ENCODE assay signal across 9 cellular contexts in the genomic region with DNA sequence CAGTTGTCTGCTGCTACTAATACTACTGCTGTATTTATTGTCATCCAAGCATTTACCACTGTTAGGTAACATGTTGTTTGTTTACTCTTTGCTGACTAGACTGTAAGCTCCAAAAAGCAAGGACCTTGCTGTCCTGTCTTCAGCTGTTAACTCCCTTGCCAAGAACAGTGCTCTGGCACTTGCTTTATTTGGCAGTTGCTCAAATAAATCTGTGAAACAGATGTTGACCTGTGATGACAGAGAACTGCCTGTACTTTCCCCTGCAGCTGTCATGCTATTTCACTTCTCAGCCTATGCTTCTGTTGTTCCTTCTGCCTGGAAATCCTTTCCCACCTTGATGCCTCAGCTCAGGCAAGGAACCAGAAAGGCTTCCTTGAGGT.
A peak's percentile ranks its signal among the peaks of the same experiment; 100 is the strongest.
DNase-seq lines count a peak whose midpoint lies in the region; ATAC-seq and TF ChIP-seq lines count a peak whose summit lies in the region.
"Had no signal": no experiment of that assay in that cellular context is flagged by ENCODE, and none has a peak within 500 bp of the region (broad histone marks: within the 10 kb centered on the region; RNA-seq: fewer than 3 reads in every experiment).

No MANE protein-coding gene starts in this region.

- H3K36me3 ChIP-seq in right atrium auricular region, result no peaks in the 10 kb centered on the region
- peaks cover 6% of the 10 kb centered on the region for H3K36me3 ChIP-seq in endodermal cell (ENCODE audit: control insufficient read depth, insufficient read depth, low read length)

- no peaks in the 10 kb centered on the region for H3K27me3 Mint-ChIP-seq in endodermal cell (ENCODE audit: insufficient read depth)
- H3K27me3 Mint-ChIP-seq: CD4-positive, CD25-positive, alpha-beta regulatory T cell had no signal

- no peak overlapping the region for H3K27ac Mint-ChIP-seq in endodermal cell

- peaks cover 12% of the 10 kb centered on the region for H3K36me3 Mint-ChIP-seq in endodermal cell (ENCODE audit: low read depth)

- no peak for TF ChIP-seq CTCF in right atrium auricular region (IDR thresholded peaks at IDR 0.05)
- no peak for TF ChIP-seq CTCF in endodermal cell (conservative IDR thresholded peaks at IDR 0.05)

- ATAC-seq in GM21737 (IDR thresholded peaks at IDR 0.05; ENCODE audit: unreplicated experiment), result peak; percentile 67

- DNase-seq in AG08396 (ENCODE audit: low spot score) (peak; percentile 8), RPMI7951 (ENCODE audit: low read depth) (peak; percentile 81), right atrium auricular region (ENCODE audit: low spot score) (peak; percentile 59), NCI-H1436 treated with DMSO at 0.1 percent for 48 hours (lab: John Stamatoyannopoulos, UW) (no peak), anterior cingulate cortex (lab: John Stamatoyannopoulos, UW) (no peak), retina (no peak), endodermal cell (no peak)
- DNase-seq: CD4-positive, CD25-positive, alpha-beta regulatory T cell had no signal

- H3K9me3 ChIP-seq in right atrium auricular region (no peaks in the 10 kb centered on the region), endodermal cell (ENCODE audit: control insufficient read depth, low read length) (no peaks in the 10 kb centered on the region)

- H3K27me3 ChIP-seq in right atrium auricular region (no peaks in the 10 kb centered on the region), endodermal cell (ENCODE audit: control insufficient read depth, insufficient read depth, low read length, poor library complexity, severe bottlenecking) (no peaks in the 10 kb centered on the region)

- H3K4me3 Mint-ChIP-seq in endodermal cell, result no peak overlapping the region
- H3K4me3 Mint-ChIP-seq: CD4-positive, CD25-positive, alpha-beta regulatory T cell had no signal

- H3K9ac ChIP-seq in endodermal cell (ENCODE audit: extremely low read depth, low read length, poor library complexity, severe bottlenecking), result no peak overlapping the region

- no peak overlapping the region for H3K4me3 ChIP-seq in right atrium auricular region
- H3K4me3 ChIP-seq in endodermal cell (ENCODE audit: low read length), result no peak overlapping the region

- H3K4me1 Mint-ChIP-seq in endodermal cell, result peaks cover 10% of the 10 kb centered on the region

- H3K4me1 ChIP-seq in right atrium auricular region (peaks cover 0 to 19% of the 10 kb centered on the region in 2 donors), endodermal cell (ENCODE audit: control insufficient read depth, insufficient read depth, low read length) (no peaks in the 10 kb centered on the region)

- H3K27ac ChIP-seq in right atrium auricular region, result peak overlapping the region in 1 of 2 donors; percentile 32
- no peak overlapping the region for H3K27ac ChIP-seq in endodermal cell (ENCODE audit: low read depth, low read length)

- peaks cover 13% of the 10 kb centered on the region for H3K9me3 Mint-ChIP-seq in endodermal cell

Comparison
In these comparisons a context has a peak if more than half of its experiments do, and no peak if none do; other contexts are left out.
1. DNase-seq: peak in AG08396 (single experiment), RPMI7951 (single experiment) and right atrium auricular region (single experiment); none in NCI-H1436 treated with DMSO at 0.1 percent for 48 hours (single experiment), anterior cingulate cortex (0 of 58), retina (single experiment) and endodermal cell (single experiment).